Comparison of ENCODE assay signal across 17 cellular contexts in genomic region chr10:121282264-121282663, GRCh38.
DNase-seq lines count a peak whose midpoint lies in the region; ATAC-seq, FAIRE-seq and TF ChIP-seq lines count a peak whose summit lies in the region.
"Had no signal": no experiment of that assay in that cellular context is flagged by ENCODE, and none has a peak within 500 bp of the region (broad histone marks: within the 10 kb centered on the region; RNA-seq: fewer than 3 reads in every experiment).

No MANE protein-coding gene starts in this region.

- TF ChIP-seq CTCF in bronchial epithelial cell (IDR thresholded peaks at IDR 0.05; ENCODE audit: insufficient read depth, low read length, severe bottlenecking) (no peak), epithelial cell of esophagus (IDR thresholded peaks at IDR 0.05; ENCODE audit: insufficient read depth, low read depth, low read length, missing control alignments) (no peak), mucosa of descending colon (IDR thresholded peaks at IDR 0.05) (no peak), MM.1S (IDR thresholded peaks at IDR 0.05; ENCODE audit: low read length) (no peak)

- H4K20me1 ChIP-seq in MM.1S (ENCODE audit: insufficient read depth, low read length) = no peaks in the 10 kb centered on the region

- no peak overlapping the region for H3K4me3 ChIP-seq in bronchial epithelial cell (ENCODE audit: low read depth, low read length)
- no peak overlapping the region for H3K4me3 ChIP-seq in epithelial cell of esophagus (ENCODE audit: low read length)
- H3K4me3 ChIP-seq in mucosa of descending colon = no peak overlapping the region
- no peak overlapping the region for H3K4me3 ChIP-seq in MM.1S (ENCODE audit: low read length)
- H3K4me3 ChIP-seq: HAP-1 had no signal

- no peak for FAIRE-seq in bronchial epithelial cell (lab: Jason Lieb, UNC)
- FAIRE-seq: GM12891, GM18507, H54 had no signal

- H3F3A ChIP-seq in MM.1S (ENCODE audit: insufficient read depth, low read length) = no peaks in the 10 kb centered on the region

- H3K4me1 ChIP-seq in mucosa of descending colon (ENCODE audit: low read depth) (peaks cover 21% of the 10 kb centered on the region), MM.1S (ENCODE audit: low read length) (no peaks in the 10 kb centered on the region)
- H3K4me1 ChIP-seq: HAP-1 had no signal

- H3K27ac ChIP-seq in MM.1S (ENCODE audit: low read length) = no peak overlapping the region

- DNase-seq in bronchial epithelial cell (ENCODE audit: low read depth) (peak; percentile 64), epithelial cell of esophagus (ENCODE audit: low read depth) (peak; percentile 62), mucosa of descending colon (peak in 1 of 3 donors; percentile 30), medulla oblongata (ENCODE audit: extremely low spot score) (no peak), HPDE6-E6E7 (ENCODE audit: extremely low spot score) (no peak), MM.1S (no peak)
- DNase-seq: C1 segment of cervical spinal cord; Calu3; CD4-positive, alpha-beta memory T cell; COR-L47; DMS79 treated with DMSO at 0.1 percent for 48 hours; GF-D8; GOT3 had no signal

- H3K9ac ChIP-seq in MM.1S (ENCODE audit: low read length) = no peak overlapping the region

- H3K4me2 ChIP-seq in MM.1S (ENCODE audit: low read depth, low read length) = no peak overlapping the region

- no peaks in the 10 kb centered on the region for H3K79me2 ChIP-seq in MM.1S (ENCODE audit: low read length)

- intact Hi-C loops in mucosa of descending colon (cut with DNase I, micrococcal nuclease) = no loop called here

- no peak overlapping the region for H2AFZ ChIP-seq in MM.1S (ENCODE audit: low read length)

- ATAC-seq in mucosa of descending colon = peak; percentile 62

- H3K27me3 ChIP-seq in bronchial epithelial cell (ENCODE audit: control insufficient read depth, insufficient read depth, low read length) (no peaks in the 10 kb centered on the region), MM.1S (replicated peaks; ENCODE audit: insufficient read depth, low read length) (no peaks in the 10 kb centered on the region)

- H3K9me2 ChIP-seq in MM.1S (replicated peaks; ENCODE audit: insufficient read depth, low read length) = no peaks in the 10 kb centered on the region

- H3K36me3 ChIP-seq in bronchial epithelial cell (ENCODE audit: control insufficient read depth, insufficient read depth, low read length) (no peaks in the 10 kb centered on the region), mucosa of descending colon (ENCODE audit: low read depth) (no peaks in the 10 kb centered on the region), MM.1S (replicated peaks; ENCODE audit: insufficient read depth, low read length) (no peaks in the 10 kb centered on the region)
- H3K36me3 ChIP-seq: HAP-1 had no signal

- H3K9me3 ChIP-seq in mucosa of descending colon = no peaks in the 10 kb centered on the region
- no peaks in the 10 kb centered on the region for H3K9me3 ChIP-seq in MM.1S (replicated peaks; ENCODE audit: insufficient read depth, low read length)
- H3K9me3 ChIP-seq: HAP-1 had no signal

Comparison
In these comparisons a context has a peak if more than half of its experiments do, and no peak if none do; other contexts are left out.
1. DNase-seq: peak in bronchial epithelial cell (single experiment) and epithelial cell of esophagus (single experiment); none in medulla oblongata (single experiment), HPDE6-E6E7 (single experiment) and MM.1S (single experiment).